8 cellular contexts compared by ENCODE assay signal in the genomic region with DNA sequence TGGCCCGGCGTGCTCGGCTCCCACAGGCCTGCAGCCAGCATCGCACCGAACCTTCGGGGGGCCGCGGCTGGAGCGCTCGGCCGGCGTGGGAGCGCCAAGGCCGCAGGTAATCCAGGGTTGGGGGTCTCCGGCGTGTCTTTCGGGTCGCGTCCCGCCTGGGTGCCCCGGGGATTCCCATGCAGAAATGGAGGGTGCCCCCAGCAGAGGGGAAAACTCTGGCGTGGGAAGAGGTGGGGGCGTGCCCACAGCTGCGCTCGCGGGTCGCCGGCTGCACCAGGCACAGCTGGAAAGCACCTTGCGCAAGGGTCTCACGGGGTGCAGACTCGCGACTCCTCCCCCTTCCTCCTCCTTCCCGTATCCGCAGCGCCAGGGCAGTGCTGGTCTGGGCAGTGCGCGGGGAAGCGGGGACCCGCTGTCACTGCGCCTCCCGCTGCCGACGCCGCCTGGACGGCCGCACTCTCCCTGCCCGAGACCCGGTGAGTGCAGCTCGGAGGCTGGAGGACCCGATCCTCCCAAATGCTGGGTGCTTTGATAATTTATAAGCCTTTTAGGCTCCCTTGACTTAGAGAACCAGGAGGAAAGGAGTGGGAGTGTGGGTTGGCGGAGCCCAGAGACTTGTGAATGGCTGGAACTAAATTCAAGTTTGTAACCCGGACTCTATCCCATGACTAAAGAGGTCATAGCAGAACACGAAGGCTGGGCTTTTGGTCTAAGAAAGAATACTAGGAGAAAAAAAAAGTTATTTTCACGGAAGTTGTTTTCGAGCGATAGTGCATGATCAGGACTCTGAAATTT. TPM values are rescaled to one million over a fixed set of nuclear protein-coding genes. Genes with fewer than 3 reads are reported as not detected.
DNase-seq lines count a peak whose midpoint lies in the region; TF ChIP-seq lines count a peak whose summit lies in the region.

No MANE protein-coding gene starts in this region.

- peak overlapping the region; percentile 90 for H3K4me3 ChIP-seq in GM06990 (replicated peaks; ENCODE audit: low read depth, low read length)
- H3K4me3 ChIP-seq in LNCaP clone FGC (ENCODE audit: low read depth, low read length): peak overlapping the region; percentile 88

- H3K27ac Mint-ChIP-seq in chondrocyte (ENCODE audit: unreplicated experiment): peak overlapping the region; percentile 94

- H3K4me3 Mint-ChIP-seq in chondrocyte (ENCODE audit: unreplicated experiment): peak overlapping the region; percentile 82

- no peaks in the 10 kb centered on the region for H3K27me3 Mint-ChIP-seq in chondrocyte (ENCODE audit: low read depth)

- H3K36me3 Mint-ChIP-seq in chondrocyte (ENCODE audit: low read depth): peaks cover 4% of the 10 kb centered on the region

- peaks cover 62% of the 10 kb centered on the region for H3K4me1 Mint-ChIP-seq in chondrocyte (ENCODE audit: low read depth)

- no peaks in the 10 kb centered on the region for H3K27me3 ChIP-seq in GM06990 (replicated peaks; ENCODE audit: control insufficient read depth, insufficient read depth, low read length)

- H3K9me3 Mint-ChIP-seq in chondrocyte (ENCODE audit: low read depth): no peaks in the 10 kb centered on the region

- H3K36me3 ChIP-seq in GM06990 (ENCODE audit: control insufficient read depth, insufficient read depth, low read length): peaks cover 6% of the 10 kb centered on the region

- DNase-seq in GM06990 (ENCODE audit: extremely low read depth, insufficient read length): peak; percentile 88
- peak; percentile 66 for DNase-seq in GOT3 (lab: John Stamatoyannopoulos, UW)
- DNase-seq in LNCaP clone FGC (ENCODE audit: low read depth): no peak
- DNase-seq in activated CD4-positive, CD25-positive, alpha-beta regulatory T cell treated with anti-CD3 and anti-CD28 coated beads, Interleukin-2, amount 50 U/mL, for 16 hours (ENCODE audit: low read depth, low spot score): peak; percentile 15
- peak; percentile 90 for DNase-seq in chondrocyte (ENCODE audit: low spot score)
- peak; percentile 83 for DNase-seq in kidney tubule cell (ENCODE audit: low spot score)
- DNase-seq in stimulated activated CD4-positive, alpha-beta T cell treated with anti-CD3 and anti-CD28 coated beads, Interleukin-2, amount 100 ng/mL, for 4 hours (ENCODE audit: low read depth): peak; percentile 46
- no peak for DNase-seq in NCI-H2029 (lab: John Stamatoyannopoulos, UW)

- TF ChIP-seq CTCF in GM06990 (IDR thresholded peaks at IDR 0.05; ENCODE audit: insufficient read depth, low read length, poor library complexity, severe bottlenecking) (no peak), LNCaP clone FGC (IDR thresholded peaks at IDR 0.05; ENCODE audit: control insufficient read depth, extremely low read depth, insufficient read depth) (no peak), chondrocyte (IDR thresholded peaks at IDR 0.05) (no peak)

RNA-seq across cellular contexts. Expression of gene MAP3K8, which starts 0.5 kb away (rescaled TPM):
- 8.1 to 9.4 TPM (median 8.7 TPM) in 3 replicates for total RNA-seq in chondrocyte

Comparison
In these comparisons a context has a peak if more than half of its experiments do, and no peak if none do; other contexts are left out.
1. DNase-seq: peak in GM06990 (single experiment), GOT3 (single experiment), activated CD4-positive, CD25-positive, alpha-beta regulatory T cell treated with anti-CD3 and anti-CD28 coated beads, Interleukin-2, amount 50 U/mL, for 16 hours (single experiment), chondrocyte (single experiment), kidney tubule cell (single experiment) and stimulated activated CD4-positive, alpha-beta T cell treated with anti-CD3 and anti-CD28 coated beads, Interleukin-2, amount 100 ng/mL, for 4 hours (single experiment); none in LNCaP clone FGC (single experiment) and NCI-H2029 (single experiment).